In the genomic region with DNA sequence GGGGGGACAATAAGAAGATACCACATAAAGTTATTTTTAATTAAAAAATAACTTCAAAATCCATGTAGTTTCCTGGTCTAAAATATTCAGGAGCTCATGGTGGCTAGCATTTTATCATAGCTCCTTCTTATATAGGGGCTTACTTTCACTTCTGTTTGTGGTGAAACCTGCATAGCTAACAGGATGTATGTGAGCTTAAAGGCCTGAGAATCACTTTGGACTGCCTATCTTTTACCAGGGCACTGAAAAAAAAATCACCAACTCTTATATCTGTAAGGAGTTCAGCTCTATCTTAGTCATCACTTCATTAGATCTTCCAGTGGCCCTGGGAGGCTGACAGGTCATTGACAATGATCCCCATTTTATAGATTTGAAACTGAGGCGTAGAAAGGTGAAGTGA, we compare ENCODE assay signal across 16 cellular contexts. TPM values are rescaled to one million over a fixed set of nuclear protein-coding genes. Genes with fewer than 3 reads are reported as not detected.
DNase-seq lines count a peak whose midpoint lies in the region; ATAC-seq and TF ChIP-seq lines count a peak whose summit lies in the region.
"Had no signal": no experiment of that assay in that cellular context is flagged by ENCODE, and none has a peak within 500 bp of the region (broad histone marks: within the 10 kb centered on the region; RNA-seq: fewer than 3 reads in every experiment).

No MANE protein-coding gene starts in this region.

- no peaks in the 10 kb centered on the region for H3K9me3 Mint-ChIP-seq in activated naive CD4-positive, alpha-beta T cell treated with anti-CD3 and anti-CD28 coated beads, Interleukin-2, amount 10 ng/mL, durations not matched to agents 7 days and 5 days
- no peaks in the 10 kb centered on the region for H3K9me3 Mint-ChIP-seq in activated naive CD4-positive, alpha-beta T cell treated with anti-CD3 and anti-CD28 coated beads for 36 hours
- no peaks in the 10 kb centered on the region for H3K9me3 Mint-ChIP-seq in stimulated activated memory B cell treated with anti-CD40 and anti-IgM and Interleukin-4, amounts not matched to agents 10 μg/mL and 1 μg/mL and 100 μg/mL, for 72 hours
- H3K9me3 Mint-ChIP-seq: central memory CD8-positive, alpha-beta T cell had no signal

- peaks cover 16% of the 10 kb centered on the region for H3K4me1 Mint-ChIP-seq in activated naive CD4-positive, alpha-beta T cell treated with anti-CD3 and anti-CD28 coated beads, Interleukin-2, amount 10 ng/mL, durations not matched to agents 7 days and 5 days
- peaks cover 2% of the 10 kb centered on the region for H3K4me1 Mint-ChIP-seq in activated naive CD4-positive, alpha-beta T cell treated with anti-CD3 and anti-CD28 coated beads for 36 hours (ENCODE audit: low read depth)
- H3K4me1 Mint-ChIP-seq in stimulated activated memory B cell treated with anti-CD40 and anti-IgM and Interleukin-4, amounts not matched to agents 10 μg/mL and 1 μg/mL and 100 μg/mL, for 72 hours: peaks cover 11% of the 10 kb centered on the region
- H3K4me1 Mint-ChIP-seq: central memory CD8-positive, alpha-beta T cell had no signal

- H3K27me3 Mint-ChIP-seq in activated naive CD4-positive, alpha-beta T cell treated with anti-CD3 and anti-CD28 coated beads, Interleukin-2, amount 10 ng/mL, durations not matched to agents 7 days and 5 days: no peaks in the 10 kb centered on the region
- H3K27me3 Mint-ChIP-seq in activated naive CD4-positive, alpha-beta T cell treated with anti-CD3 and anti-CD28 coated beads for 36 hours (ENCODE audit: low read depth): no peaks in the 10 kb centered on the region
- no peaks in the 10 kb centered on the region for H3K27me3 Mint-ChIP-seq in stimulated activated memory B cell treated with anti-CD40 and anti-IgM and Interleukin-4, amounts not matched to agents 10 μg/mL and 1 μg/mL and 100 μg/mL, for 72 hours
- H3K27me3 Mint-ChIP-seq: central memory CD8-positive, alpha-beta T cell had no signal

- no peak for TF ChIP-seq CTCF in OCI-LY7 (conservative IDR thresholded peaks at IDR 0.05; ENCODE audit: low read length)
- TF ChIP-seq CTCF in thyroid gland (IDR thresholded peaks at IDR 0.05): no peak

- CTCF ChIA-PET in activated naive CD4-positive, alpha-beta T cell treated with anti-CD3 and anti-CD28 coated beads, Interleukin-2, amount 10 ng/mL, durations not matched to agents 7 days and 5 days (lab: Charles Lee): interaction anchor here (1.1 to 1.8 kb wide), 3 partner anchors 14 to 302 kb away, joined by 3 to 5 read pairs (median 3); a partner anchor contains a TSS
- CTCF ChIA-PET in activated naive CD4-positive, alpha-beta T cell treated with anti-CD3 and anti-CD28 coated beads for 36 hours (lab: Charles Lee): interaction anchor here (3.5 kb wide), 1 partner anchor 16 kb away, joined by 16 read pairs; no protein-coding TSS in a partner anchor
- CTCF ChIA-PET in OCI-LY7 (lab: Charles Lee; ENCODE audit: unreplicated experiment): no interaction called here

- ATAC-seq in HG03175 (IDR thresholded peaks at IDR 0.05; ENCODE audit: unreplicated experiment): peak; percentile 62
- ATAC-seq in stimulated activated memory B cell treated with anti-CD40 and anti-IgM and Interleukin-4, amounts not matched to agents 10 μg/mL and 1 μg/mL and 100 μg/mL, for 72 hours: no peak
- ATAC-seq in HG03108 (IDR thresholded peaks at IDR 0.05; ENCODE audit: unreplicated experiment): no peak
- ATAC-seq in GM19397 (IDR thresholded peaks at IDR 0.05; ENCODE audit: unreplicated experiment): no peak
- ATAC-seq: left colon had no signal

- no peaks in the 10 kb centered on the region for H3K9me3 ChIP-seq in OCI-LY7 (ENCODE audit: low read length)
- no peaks in the 10 kb centered on the region for H3K9me3 ChIP-seq in thyroid gland

- intact Hi-C loops in activated naive CD4-positive, alpha-beta T cell treated with anti-CD3 and anti-CD28 coated beads for 36 hours (cut with micrococcal nuclease): no loop called here
- intact Hi-C loops in OCI-LY7 (cut with micrococcal nuclease; ENCODE audit: unreplicated experiment) (no loop called here), thyroid gland (cut with DNase I) (no loop called here)

- no peaks in the 10 kb centered on the region for H3K27me3 ChIP-seq in thyroid gland

- H2AFZ ChIP-seq in OCI-LY7 (ENCODE audit: low read length): peak overlapping the region; percentile 76

- 100% methylated on average over 1 of the region's 1 CpG for WGBS in thyroid gland, 2 donors

- H3K27ac ChIP-seq in OCI-LY7 (ENCODE audit: low read depth, low read length, poor library complexity, severe bottlenecking): peak overlapping the region; percentile 42
- H3K27ac ChIP-seq in thyroid gland: no peak overlapping the region

- no peaks in the 10 kb centered on the region for H3K36me3 ChIP-seq in OCI-LY7 (ENCODE audit: insufficient read depth, low read length)
- H3K36me3 ChIP-seq in thyroid gland: no peaks in the 10 kb centered on the region

- H3K4me1 ChIP-seq in OCI-LY7 (ENCODE audit: insufficient read depth, low read length, poor library complexity, severe bottlenecking) (peaks cover 18% of the 10 kb centered on the region), thyroid gland (peaks cover 13% of the 10 kb centered on the region in 2 donors)

- no peaks in the 10 kb centered on the region for H4K20me1 ChIP-seq in OCI-LY7 (ENCODE audit: insufficient read depth, low read length)

- no peak for DNase-seq in activated naive CD4-positive, alpha-beta T cell treated with anti-CD3 and anti-CD28 coated beads, Interleukin-2, amount 10 ng/mL, durations not matched to agents 7 days and 5 days
- no peak for DNase-seq in activated naive CD4-positive, alpha-beta T cell treated with anti-CD3 and anti-CD28 coated beads for 36 hours
- DNase-seq in OCI-LY7 (ENCODE audit: low spot score): peak; percentile 82
- no peak for DNase-seq in thyroid gland
- DNase-seq: activated T-cell treated with anti-CD3 and anti-CD28 coated beads, Interleukin-2, amount 50 U/mL, for 48 hours; left colon; NCI-H82; posterior cingulate gyrus; SHP77 treated with DMSO at 0.1 percent for 48 hours; stimulated activated naive CD4-positive, alpha-beta T cell treated with Interleukin-2 at 50 U/mL for 16 hours; T-helper 9 cell had no signal

- no peak for TF ChIP-seq POLR2A in thyroid gland (IDR thresholded peaks at IDR 0.05)

- H3K4me2 ChIP-seq in OCI-LY7 (ENCODE audit: low read length): peak overlapping the region; percentile 57

- peak overlapping the region; percentile 33 for H3K27ac Mint-ChIP-seq in activated naive CD4-positive, alpha-beta T cell treated with anti-CD3 and anti-CD28 coated beads, Interleukin-2, amount 10 ng/mL, durations not matched to agents 7 days and 5 days
- H3K27ac Mint-ChIP-seq in activated naive CD4-positive, alpha-beta T cell treated with anti-CD3 and anti-CD28 coated beads for 36 hours: no peak overlapping the region
- peak overlapping the region; percentile 9 for H3K27ac Mint-ChIP-seq in stimulated activated memory B cell treated with anti-CD40 and anti-IgM and Interleukin-4, amounts not matched to agents 10 μg/mL and 1 μg/mL and 100 μg/mL, for 72 hours

- H3K79me2 ChIP-seq in OCI-LY7 (ENCODE audit: insufficient read depth, low read depth, low read length): no peaks in the 10 kb centered on the region

- POLR2A ChIA-PET in OCI-LY7 (lab: Charles Lee): interaction anchor here (0.5 to 2.4 kb wide), 8 partner anchors 15 to 578 kb away, joined by 3 to 21 read pairs (median 4); no protein-coding TSS in a partner anchor

- no peaks in the 10 kb centered on the region for H3K36me3 Mint-ChIP-seq in activated naive CD4-positive, alpha-beta T cell treated with anti-CD3 and anti-CD28 coated beads, Interleukin-2, amount 10 ng/mL, durations not matched to agents 7 days and 5 days
- no peaks in the 10 kb centered on the region for H3K36me3 Mint-ChIP-seq in activated naive CD4-positive, alpha-beta T cell treated with anti-CD3 and anti-CD28 coated beads for 36 hours (ENCODE audit: low read depth)
- H3K36me3 Mint-ChIP-seq in stimulated activated memory B cell treated with anti-CD40 and anti-IgM and Interleukin-4, amounts not matched to agents 10 μg/mL and 1 μg/mL and 100 μg/mL, for 72 hours: no peaks in the 10 kb centered on the region

- H3K9me2 ChIP-seq in OCI-LY7 (ENCODE audit: insufficient read depth, low read length): no peaks in the 10 kb centered on the region

- no TSS peak for BruUV-seq in OCI-LY7 (replicated peaks; lab: Mats Ljungman, UMichigan)

- no peak overlapping the region for H3K4me3 ChIP-seq in OCI-LY7 (ENCODE audit: low read depth, low read length, poor library complexity, severe bottlenecking)
- H3K4me3 ChIP-seq in thyroid gland (replicated peaks in 1 of 3): no peak overlapping the region

- H3K4me3 Mint-ChIP-seq in activated naive CD4-positive, alpha-beta T cell treated with anti-CD3 and anti-CD28 coated beads, Interleukin-2, amount 10 ng/mL, durations not matched to agents 7 days and 5 days: no peak overlapping the region
- H3K4me3 Mint-ChIP-seq in activated naive CD4-positive, alpha-beta T cell treated with anti-CD3 and anti-CD28 coated beads for 36 hours: no peak overlapping the region
- no peak overlapping the region for H3K4me3 Mint-ChIP-seq in stimulated activated memory B cell treated with anti-CD40 and anti-IgM and Interleukin-4, amounts not matched to agents 10 μg/mL and 1 μg/mL and 100 μg/mL, for 72 hours
- H3K4me3 Mint-ChIP-seq: central memory CD8-positive, alpha-beta T cell had no signal

RNA-seq across cellular contexts. Expression of a gene that starts 21.3 kb away (rescaled TPM):
- 100 to 1,000 TPM; 117 to 126 TPM for total RNA-seq in activated naive CD4-positive, alpha-beta T cell treated with anti-CD3 and anti-CD28 coated beads for 36 hours
- 57.4 and 73.5 TPM in 2 replicates for total RNA-seq in OCI-LY7 (2014; rRNA removed; shearing (Covaris generic))
- total RNA-seq in OCI-LY7 (2022): 61.6 and 64.4 TPM in 2 replicates
- 100 to 1,000 TPM in 2 of 4 donors, 10 to 100 TPM in 2; 94.5 to 137 (median 99.3) TPM for total RNA-seq in thyroid gland

RNA-seq across cellular contexts. Expression of a gene that starts 22.2 kb away (rescaled TPM):
- total RNA-seq in activated naive CD4-positive, alpha-beta T cell treated with anti-CD3 and anti-CD28 coated beads for 36 hours: 10 to 100 TPM; 14.3 to 16.9 TPM
- 12.4 and 13.3 TPM in 2 replicates for total RNA-seq in OCI-LY7 (2014; rRNA removed; shearing (Covaris generic))
- total RNA-seq in OCI-LY7 (2022) (30.1 and 31.9 TPM in 2 replicates), thyroid gland (10 to 100 TPM; 30.8 to 42.6 (median 38.1) TPM)

RNA-seq across cellular contexts. Expression of a gene that starts 47.0 kb away (rescaled TPM):
- total RNA-seq in activated naive CD4-positive, alpha-beta T cell treated with anti-CD3 and anti-CD28 coated beads for 36 hours: 10 to 100 TPM; 43.5 to 48.3 TPM
- total RNA-seq in OCI-LY7 (2014; rRNA removed; shearing (Covaris generic)): 24.7 and 26.6 TPM in 2 replicates
- 23.7 and 25.5 TPM in 2 replicates for total RNA-seq in OCI-LY7 (2022)
- 10 to 100 TPM; 16.9 to 21.3 (median 19.2) TPM for total RNA-seq in thyroid gland
